1 cellular context compared by ENCODE assay signal in the genomic region with DNA sequence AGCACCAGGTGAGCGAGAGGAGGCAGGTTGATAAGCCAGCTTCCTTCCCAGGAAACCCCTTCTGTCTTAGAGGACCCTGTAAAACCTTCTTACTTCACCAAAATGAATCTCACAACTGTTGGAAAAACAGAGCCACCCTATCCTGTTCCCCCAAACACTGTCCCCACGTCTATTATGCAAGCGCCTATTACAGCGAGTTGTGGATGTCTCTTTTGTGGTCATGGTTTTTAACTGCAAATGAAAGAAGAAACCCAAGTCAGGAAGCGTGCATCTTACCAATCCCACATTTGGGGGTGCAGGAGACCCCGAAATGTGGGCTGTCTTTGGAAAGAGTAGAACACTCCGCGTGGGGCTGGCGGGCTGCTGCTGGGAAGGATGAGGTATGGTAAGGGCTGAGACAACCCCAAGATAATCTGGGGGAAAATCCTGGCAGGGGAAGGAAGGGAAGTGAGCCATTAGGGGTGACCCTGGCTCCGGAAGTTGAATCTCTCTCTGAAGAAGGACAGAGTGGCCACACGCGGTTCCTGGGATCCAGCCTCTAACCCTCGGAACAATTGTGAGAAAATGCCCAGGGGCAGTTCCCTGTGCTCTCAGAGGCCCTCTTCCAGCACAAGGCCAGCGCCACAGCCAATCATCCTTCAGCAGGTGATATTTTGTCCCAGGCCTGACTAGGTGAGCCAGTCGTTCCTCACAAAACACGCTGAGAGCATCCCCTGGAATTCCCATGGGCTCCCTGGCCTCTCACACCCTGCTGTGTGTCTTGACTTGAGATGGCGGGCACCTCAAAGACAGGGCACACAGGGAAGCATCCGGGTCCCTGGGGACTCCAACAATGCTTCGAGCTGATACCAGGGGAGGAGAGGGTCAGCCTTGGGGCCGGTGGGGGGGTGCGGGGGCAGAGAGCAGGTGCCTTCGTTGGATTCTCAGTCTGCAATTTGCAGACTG.
TF ChIP-seq lines count a peak whose summit lies in the region.

No MANE protein-coding gene starts in this region.

TF ChIP-seq in IMR-90, 13 proteins besides CTCF, POLR2A, EP300 and RAD21 (continued from another document):
- TF ChIP-seq, protein P1, sequence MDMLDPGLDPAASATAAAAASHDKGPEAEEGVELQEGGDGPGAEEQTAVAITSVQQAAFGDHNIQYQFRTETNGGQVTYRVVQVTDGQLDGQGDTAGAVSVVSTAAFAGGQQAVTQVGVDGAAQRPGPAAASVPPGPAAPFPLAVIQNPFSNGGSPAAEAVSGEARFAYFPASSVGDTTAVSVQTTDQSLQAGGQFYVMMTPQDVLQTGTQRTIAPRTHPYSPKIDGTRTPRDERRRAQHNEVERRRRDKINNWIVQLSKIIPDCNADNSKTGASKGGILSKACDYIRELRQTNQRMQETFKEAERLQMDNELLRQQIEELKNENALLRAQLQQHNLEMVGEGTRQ (IDR thresholded peaks at IDR 0.05; ENCODE audit: low read depth, low read length): no peak
- no peak for TF ChIP-seq MAFK (IDR thresholded peaks at IDR 0.05; ENCODE audit: low read depth, low read length)
- no peak for TF ChIP-seq FOS (IDR thresholded peaks at IDR 0.05; ENCODE audit: low read depth, low read length)
- TF ChIP-seq RCOR1 (IDR thresholded peaks at IDR 0.05; ENCODE audit: insufficient replicate concordance, low read length): no peak
- TF ChIP-seq CHD1 (IDR thresholded peaks at IDR 0.05; ENCODE audit: low read depth, low read length): no peak
- no peak for TF ChIP-seq MXI1 (IDR thresholded peaks at IDR 0.05; ENCODE audit: borderline replicate concordance, low read depth, low read length)
- TF ChIP-seq, protein P2, sequence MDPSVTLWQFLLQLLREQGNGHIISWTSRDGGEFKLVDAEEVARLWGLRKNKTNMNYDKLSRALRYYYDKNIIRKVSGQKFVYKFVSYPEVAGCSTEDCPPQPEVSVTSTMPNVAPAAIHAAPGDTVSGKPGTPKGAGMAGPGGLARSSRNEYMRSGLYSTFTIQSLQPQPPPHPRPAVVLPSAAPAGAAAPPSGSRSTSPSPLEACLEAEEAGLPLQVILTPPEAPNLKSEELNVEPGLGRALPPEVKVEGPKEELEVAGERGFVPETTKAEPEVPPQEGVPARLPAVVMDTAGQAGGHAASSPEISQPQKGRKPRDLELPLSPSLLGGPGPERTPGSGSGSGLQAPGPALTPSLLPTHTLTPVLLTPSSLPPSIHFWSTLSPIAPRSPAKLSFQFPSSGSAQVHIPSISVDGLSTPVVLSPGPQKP (IDR thresholded peaks at IDR 0.05; ENCODE audit: borderline replicate concordance, low read depth, low read length): no peak
- no peak for TF ChIP-seq RFX5 (IDR thresholded peaks at IDR 0.05; ENCODE audit: low read depth, low read length)
- TF ChIP-seq BHLHE40 (IDR thresholded peaks at IDR 0.05; ENCODE audit: low read depth, low read length): no peak
- no peak for TF ChIP-seq MAZ (IDR thresholded peaks at IDR 0.05; ENCODE audit: borderline replicate concordance, low read depth, low read length)
- TF ChIP-seq SMC3 (IDR thresholded peaks at IDR 0.05; ENCODE audit: low read depth, low read length): no peak
